Comparison of ENCODE assay signal across 10 cellular contexts in genomic region chr11:35420371-35420770, GRCh38. TPM values are rescaled to one million over a fixed set of nuclear protein-coding genes. Genes with fewer than 3 reads are reported as not detected.
DNase-seq lines count a peak whose midpoint lies in the region; ATAC-seq and TF ChIP-seq lines count a peak whose summit lies in the region.
"Had no signal": no experiment of that assay in that cellular context is flagged by ENCODE, and none has a peak within 500 bp of the region (broad histone marks: within the 10 kb centered on the region; RNA-seq: fewer than 3 reads in every experiment).

No MANE protein-coding gene starts in this region.

- CTCF ChIA-PET in T-cell (lab: Charles Lee) = no interaction called here

- peak overlapping the region; percentile 17 for H3K4me2 ChIP-seq in fibroblast of lung (ENCODE audit: extremely low read depth, insufficient read depth, low read length)

- H4K20me1 ChIP-seq in fibroblast of lung (ENCODE audit: control insufficient read depth, extremely low read depth, insufficient read depth, low read length) = no peaks in the 10 kb centered on the region

- H3K9ac ChIP-seq in ES-I3 (ENCODE audit: low read depth, low read length) (peak overlapping the region; percentile 89), fibroblast of lung (ENCODE audit: insufficient read depth, low read length) (no peak overlapping the region)

- POLR2A ChIA-PET in T-cell (lab: Charles Lee) = no interaction called here

- DNase-seq in T-cell (no peak), fibroblast of lung (ENCODE audit: low read depth in 2 of 2) (peak in 1 of 2 donors; percentile 2), gastrocnemius medialis (no peak), KG1 (lab: John Stamatoyannopoulos, UW) (no peak)
- DNase-seq: activated naive CD4-positive, alpha-beta T cell treated with anti-CD3 and anti-CD28 coated beads, Interleukin-2, amount 50 U/mL, for 16 hours; transverse colon had no signal

- H3K36me3 ChIP-seq in ES-I3 (ENCODE audit: insufficient read depth, low read length) (no peaks in the 10 kb centered on the region), fibroblast of lung (ENCODE audit: control insufficient read depth, insufficient read depth, low read length) (no peaks in the 10 kb centered on the region), gastrocnemius medialis (no peaks in the 10 kb centered on the region)
- H3K36me3 ChIP-seq: transverse colon had no signal

- no peak overlapping the region for H3K27ac Mint-ChIP-seq in T-cell

- H3K4me1 Mint-ChIP-seq in T-cell = peaks cover 14 to 20% (median 18%) of the 10 kb centered on the region in 3 donors

- peak overlapping the region; percentile 36 to 71 (median 45) for H3K4me3 Mint-ChIP-seq in T-cell

- no peaks in the 10 kb centered on the region for H3K79me2 ChIP-seq in fibroblast of lung (ENCODE audit: control insufficient read depth, insufficient read depth, low read length)

- H3K4me1 ChIP-seq in ES-I3 (ENCODE audit: insufficient read depth, low read length) = no peaks in the 10 kb centered on the region
- peaks cover 2% of the 10 kb centered on the region for H3K4me1 ChIP-seq in fibroblast of lung (ENCODE audit: control insufficient read depth, extremely low read depth, insufficient read depth, low read length)
- H3K4me1 ChIP-seq in gastrocnemius medialis = peaks cover 0 to 24% of the 10 kb centered on the region in 2 donors

- peaks cover 67 to 77% of the 10 kb centered on the region in 2 donors for H3K27me3 Mint-ChIP-seq in T-cell

- no peak overlapping the region for H2AFZ ChIP-seq in fibroblast of lung (ENCODE audit: low read length)

- no peak for ATAC-seq in T-cell (replicated peaks in 1 of 4)
- ATAC-seq in gastrocnemius medialis = no peak
- ATAC-seq in GM19397 (IDR thresholded peaks at IDR 0.05; ENCODE audit: unreplicated experiment) = no peak
- no peak for ATAC-seq in GM18861 (IDR thresholded peaks at IDR 0.05; ENCODE audit: unreplicated experiment)

- TF ChIP-seq POLR2A in gastrocnemius medialis (IDR thresholded peaks at IDR 0.05) = no peak

- H3K9me3 Mint-ChIP-seq in T-cell = no peaks in the 10 kb centered on the region

- H3K27ac ChIP-seq in fibroblast of lung (ENCODE audit: insufficient read depth, low read length) (no peak overlapping the region), gastrocnemius medialis (no peak overlapping the region)
- H3K27ac ChIP-seq: transverse colon had no signal

- peak overlapping the region in 2 of 4 experiments; percentile 39 to 54 for H3K4me3 ChIP-seq in fibroblast of lung (replicated peaks in 1 of 4; ENCODE audit: control extremely low read depth in 1 of 4, insufficient read depth in 1 of 4, low read depth in 3 of 4, low read length in 4 of 4)
- H3K4me3 ChIP-seq in gastrocnemius medialis = peak overlapping the region in 3 of 4 donors; percentile 47 to 61 (median 50)

- H3K27me3 ChIP-seq in fibroblast of lung (ENCODE audit: control insufficient read depth, insufficient read depth, low read length) (peaks cover 16% of the 10 kb centered on the region), gastrocnemius medialis (peaks cover 40 to 65% (median 56%) of the 10 kb centered on the region in 3 donors)

- H3K9me3 ChIP-seq in ES-I3 (ENCODE audit: control insufficient read depth, insufficient read depth, low read length) (no peaks in the 10 kb centered on the region), fibroblast of lung (ENCODE audit: control insufficient read depth, insufficient read depth, low read depth, low read length) (no peaks in the 10 kb centered on the region), gastrocnemius medialis (no peaks in the 10 kb centered on the region)
- H3K9me3 ChIP-seq: transverse colon had no signal

- in situ Hi-C loops in gastrocnemius medialis (cut with MboI; ENCODE audit: low sequenced_read_pairs in 4 of 4) = loop anchor here in 2 of 4 donors (25.0 kb wide), 1 partner anchor 833 kb away; no protein-coding TSS in a partner anchor

- intact Hi-C loops in gastrocnemius medialis (cut with DNase I; ENCODE audit: low total_unique reads) = no loop called here

- H3K36me3 Mint-ChIP-seq in T-cell = no peaks in the 10 kb centered on the region

- TF ChIP-seq CTCF in fibroblast of lung (conservative IDR thresholded peaks at IDR 0.05 in 1 of 2, IDR thresholded peaks at IDR 0.05 in 1 of 2; ENCODE audit: low read depth in 1 of 2, low read length in 2 of 2) = no peak
- no peak for TF ChIP-seq CTCF in gastrocnemius medialis (IDR thresholded peaks at IDR 0.05 in 4 of 5, conservative IDR thresholded peaks at IDR 0.05 in 1 of 5)

RNA-seq across cellular contexts. Expression of gene SLC1A2, which starts 1.0 kb away (rescaled TPM):
- under 1 TPM; 0.07 to 0.19 (median 0.12) TPM for total RNA-seq in T-cell
- 2.1 and 7.6 TPM in 2 replicates for total RNA-seq in fibroblast of lung
- polyA plus RNA-seq in fibroblast of lung = 1.2 and 1.3 TPM in 2 replicates
- 0.77 and 0.89 TPM in 2 replicates for polyA plus RNA-seq in fibroblast of lung (2012)
- 3.7 and 24.9 TPM in 2 replicates for polyA minus RNA-seq in fibroblast of lung (ENCODE audit: low replicate concordance)
- total RNA-seq in gastrocnemius medialis = 1 to 10 TPM in 1 of 4 donors, under 1 TPM in 3; 0.15 to 1.1 (median 0.52) TPM
- total RNA-seq: T-helper 1 cell treated with Interleukin-12 subunit alpha and Interleukin-12 subunit beta and Interleukin-4 antibody, amounts not matched to agents 30 ng/mL and 1 ng/mL, for 36 hours had no signal
